23 cellular contexts compared by ENCODE assay signal in genomic region chr11:91314521-91314920, GRCh38.
"Had no signal": no experiment of that assay in that cellular context is flagged by ENCODE, and none has a peak within 500 bp of the region (broad histone marks: within the 10 kb centered on the region; RNA-seq: fewer than 3 reads in every experiment).

No MANE protein-coding gene starts in this region.

- H3K27me3 ChIP-seq: colonic mucosa, dorsolateral prefrontal cortex, esophagus muscularis mucosa, esophagus squamous epithelium, foreskin keratinocyte, gastrocnemius medialis, gastroesophageal sphincter, heart right ventricle had no signal

- ATAC-seq: effector memory CD8-positive, alpha-beta T cell; esophagus mucosa; foreskin keratinocyte; gastrocnemius medialis; gastroesophageal sphincter had no signal

- DNase-seq: colonic mucosa; cortex of kidney; dermis blood vessel endothelial cell; dorsolateral prefrontal cortex; effector CD4-positive, alpha-beta T cell; effector CD8-positive, alpha-beta T cell; effector memory CD4-positive, alpha-beta T cell; effector memory CD8-positive, alpha-beta T cell; endodermal cell; erythroblast; esophagus squamous epithelium; foreskin fibroblast; foreskin keratinocyte; foreskin melanocyte; gastrocnemius medialis; glutamatergic neuron; head of caudate nucleus; heart right ventricle had no signal

- H3K36me3 ChIP-seq: colonic mucosa, esophagus muscularis mucosa, esophagus squamous epithelium, gastrocnemius medialis, gastroesophageal sphincter, heart right ventricle had no signal

- H3K9me3 ChIP-seq: colonic mucosa, esophagus muscularis mucosa, esophagus squamous epithelium, gastrocnemius medialis, gastroesophageal sphincter, heart right ventricle had no signal

- H3K27ac ChIP-seq: colonic mucosa, coronary artery, dorsolateral prefrontal cortex, epithelial cell of prostate, esophagus muscularis mucosa, esophagus squamous epithelium, foreskin keratinocyte, gastrocnemius medialis, gastroesophageal sphincter, heart right ventricle had no signal

- H3K4me1 ChIP-seq: colonic mucosa, esophagus muscularis mucosa, esophagus squamous epithelium, foreskin keratinocyte, gastrocnemius medialis, gastroesophageal sphincter, heart right ventricle had no signal

- H3K4me3 ChIP-seq: colonic mucosa, coronary artery, dorsolateral prefrontal cortex, esophagus muscularis mucosa, esophagus squamous epithelium, gastrocnemius medialis, gastroesophageal sphincter, heart right ventricle had no signal
